ENCODE assay signal across 1 cellular context in the genomic region with DNA sequence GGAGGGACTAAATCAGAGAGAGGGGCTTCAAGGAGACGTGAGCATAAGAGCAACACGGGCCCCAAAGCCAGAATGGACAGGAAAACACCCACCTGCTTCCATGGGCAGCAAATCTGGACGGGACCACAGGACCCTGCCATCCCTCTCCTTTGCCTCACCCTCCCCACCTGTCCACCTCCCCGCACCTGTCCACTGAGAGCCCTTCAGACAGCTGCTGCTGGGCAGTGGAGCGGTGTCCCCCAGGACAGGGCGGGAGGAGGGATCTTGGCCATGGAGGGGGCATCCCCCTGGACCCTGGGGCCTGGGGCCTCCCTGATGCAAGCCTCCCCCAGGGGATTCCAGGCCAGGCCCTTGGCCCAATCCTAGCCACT.
TF ChIP-seq lines count a peak whose summit lies in the region.

No MANE protein-coding gene starts in this region.

TF ChIP-seq in IMR-90, 13 proteins besides CTCF, POLR2A, EP300 and RAD21 (continued from another document):
- TF ChIP-seq FOS (IDR thresholded peaks at IDR 0.05; ENCODE audit: low read depth, low read length) = no peak
- no peak for TF ChIP-seq MAFK (IDR thresholded peaks at IDR 0.05; ENCODE audit: low read depth, low read length)
- TF ChIP-seq CEBPB (IDR thresholded peaks at IDR 0.05; ENCODE audit: low read depth, low read length) = no peak
- TF ChIP-seq, protein P1, sequence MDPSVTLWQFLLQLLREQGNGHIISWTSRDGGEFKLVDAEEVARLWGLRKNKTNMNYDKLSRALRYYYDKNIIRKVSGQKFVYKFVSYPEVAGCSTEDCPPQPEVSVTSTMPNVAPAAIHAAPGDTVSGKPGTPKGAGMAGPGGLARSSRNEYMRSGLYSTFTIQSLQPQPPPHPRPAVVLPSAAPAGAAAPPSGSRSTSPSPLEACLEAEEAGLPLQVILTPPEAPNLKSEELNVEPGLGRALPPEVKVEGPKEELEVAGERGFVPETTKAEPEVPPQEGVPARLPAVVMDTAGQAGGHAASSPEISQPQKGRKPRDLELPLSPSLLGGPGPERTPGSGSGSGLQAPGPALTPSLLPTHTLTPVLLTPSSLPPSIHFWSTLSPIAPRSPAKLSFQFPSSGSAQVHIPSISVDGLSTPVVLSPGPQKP (IDR thresholded peaks at IDR 0.05; ENCODE audit: borderline replicate concordance, low read depth, low read length) = no peak
- no peak for TF ChIP-seq MAZ (IDR thresholded peaks at IDR 0.05; ENCODE audit: borderline replicate concordance, low read depth, low read length)
- no peak for TF ChIP-seq NFE2L2 (IDR thresholded peaks at IDR 0.05; ENCODE audit: low read depth, low read length)
- no peak for TF ChIP-seq CHD1 (IDR thresholded peaks at IDR 0.05; ENCODE audit: low read depth, low read length)
- TF ChIP-seq RCOR1 (IDR thresholded peaks at IDR 0.05; ENCODE audit: insufficient replicate concordance, low read length) = no peak
- TF ChIP-seq MXI1 (IDR thresholded peaks at IDR 0.05; ENCODE audit: borderline replicate concordance, low read depth, low read length) = no peak
- TF ChIP-seq RFX5 (IDR thresholded peaks at IDR 0.05; ENCODE audit: low read depth, low read length) = no peak
- no peak for TF ChIP-seq SMC3 (IDR thresholded peaks at IDR 0.05; ENCODE audit: low read depth, low read length)
- TF ChIP-seq BHLHE40 (IDR thresholded peaks at IDR 0.05; ENCODE audit: low read depth, low read length) = no peak
